ENCODE assay signal across 8 cellular contexts in the genomic region with DNA sequence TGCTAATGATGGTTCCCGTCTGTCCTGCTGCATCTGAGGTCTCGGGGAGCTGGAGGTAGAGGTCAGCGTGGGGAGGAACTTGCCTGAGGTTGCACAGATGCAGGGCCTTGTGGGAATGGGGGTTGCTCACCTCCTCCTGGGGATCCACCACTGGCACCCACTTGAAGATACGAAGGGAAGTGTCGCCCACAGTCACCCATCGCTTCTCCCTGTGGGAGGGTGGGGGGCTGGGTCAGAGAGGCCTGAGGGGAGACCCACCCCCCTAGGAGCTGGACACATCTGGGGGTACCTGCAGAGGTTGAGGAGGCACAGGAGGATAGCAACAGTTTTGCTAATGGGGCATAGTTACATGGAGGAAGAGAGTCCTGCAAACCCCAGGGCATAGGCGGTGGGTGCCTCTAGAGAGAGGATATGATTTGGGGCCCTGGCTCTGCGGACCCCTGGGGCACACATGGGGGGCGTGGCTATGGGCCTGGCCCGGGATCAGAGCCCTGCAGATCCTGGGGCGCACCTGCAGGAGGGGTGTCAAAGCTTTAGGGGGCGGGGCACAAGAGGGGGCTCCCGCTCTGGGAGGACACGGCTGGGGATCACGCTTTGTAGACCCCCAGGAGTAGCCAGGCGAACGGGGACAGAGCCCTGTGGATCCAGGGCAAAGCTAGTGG. TPM values are rescaled to one million over a fixed set of nuclear protein-coding genes. Genes with fewer than 3 reads are reported as not detected.
DNase-seq lines count a peak whose midpoint lies in the region; ATAC-seq and TF ChIP-seq lines count a peak whose summit lies in the region.

No MANE protein-coding gene starts in this region.

- H3K4me3 ChIP-seq in MG63 (peak overlapping the region; percentile 86), mucosa of descending colon (peak overlapping the region; percentile 67)

- no peaks in the 10 kb centered on the region for H3K27me3 ChIP-seq in MG63

- no peak for ATAC-seq in mucosa of descending colon
- no peak for ATAC-seq in HG03095 (IDR thresholded peaks at IDR 0.05; ENCODE audit: unreplicated experiment)

- peak overlapping the region; percentile 91 for H3K27ac ChIP-seq in caudate nucleus (ENCODE audit: low read depth, low read length)

- intact Hi-C loops in mucosa of descending colon (cut with DNase I, micrococcal nuclease) = no loop called here

- H3K4me1 ChIP-seq in mucosa of descending colon (ENCODE audit: low read depth) = peaks cover 20% of the 10 kb centered on the region

- no peak for TF ChIP-seq CTCF in mucosa of descending colon (IDR thresholded peaks at IDR 0.05)

- no peaks in the 10 kb centered on the region for H3K9me3 ChIP-seq in MG63
- H3K9me3 ChIP-seq in mucosa of descending colon = no peaks in the 10 kb centered on the region

- peak; percentile 41 for DNase-seq in stimulated activated CD4-positive, alpha-beta T cell treated with anti-CD3 and anti-CD28 coated beads, Interleukin-15, amount 100 ng/mL, for 24 hours
- no peak for DNase-seq in stimulated activated CD4-positive, alpha-beta T cell treated with anti-CD3 and anti-CD28 coated beads, Interleukin-4, amount 100 ng/mL, for 1 hour
- DNase-seq in MG63 (peak; percentile 32), caudate nucleus (lab: John Stamatoyannopoulos, UW) (peak in 1 of 61 donors; percentile 24), mucosa of descending colon (peak; percentile 43 to 69 (median 67)), NCI-H1694 (lab: John Stamatoyannopoulos, UW) (no peak), cerebellar nuclear complex (lab: John Stamatoyannopoulos, UW) (no peak)

- peaks cover 29% of the 10 kb centered on the region for H3K36me3 ChIP-seq in MG63
- no peaks in the 10 kb centered on the region for H3K36me3 ChIP-seq in mucosa of descending colon (ENCODE audit: low read depth)

RNA-seq across cellular contexts. Expression of a gene that starts 0.7 kb away (rescaled TPM):
- 64.3 and 70.8 TPM in 2 replicates for total RNA-seq in MG63 (2014; rRNA removed; shearing (Covaris generic); ENCODE audit: low replicate concordance)
- 10 to 100 TPM; 20.8 to 30.6 (median 25.3) TPM for total RNA-seq in mucosa of descending colon

RNA-seq across cellular contexts. Expression of a gene that starts 3.2 kb away (rescaled TPM):
- total RNA-seq in MG63 (2014; rRNA removed; shearing (Covaris generic); ENCODE audit: low replicate concordance) = not detected in 2 replicates
- 1 to 10 TPM; 1.1 to 7.6 (median 1.5) TPM for total RNA-seq in mucosa of descending colon

RNA-seq across cellular contexts. Expression of a gene that starts 30.2 kb away (rescaled TPM):
- 19.5 and 31.2 TPM in 2 replicates for total RNA-seq in MG63 (2014; rRNA removed; shearing (Covaris generic); ENCODE audit: low replicate concordance)
- total RNA-seq in mucosa of descending colon = 10 to 100 TPM; 17.6 to 30.3 (median 22.4) TPM

RNA-seq across cellular contexts. Expression of a gene that starts 55.7 kb away (rescaled TPM):
- total RNA-seq in MG63 (2014; rRNA removed; shearing (Covaris generic); ENCODE audit: low replicate concordance) = 4.1 and 4.2 TPM in 2 replicates
- 10 to 100 TPM; 14.6 to 24.6 (median 15.4) TPM for total RNA-seq in mucosa of descending colon

Comparison
In these comparisons a context has a peak if more than half of its experiments do, and no peak if none do; other contexts are left out.
1. DNase-seq: peak in stimulated activated CD4-positive, alpha-beta T cell treated with anti-CD3 and anti-CD28 coated beads, Interleukin-15, amount 100 ng/mL, for 24 hours (single experiment), MG63 (single experiment) and mucosa of descending colon (3 of 3); none in stimulated activated CD4-positive, alpha-beta T cell treated with anti-CD3 and anti-CD28 coated beads, Interleukin-4, amount 100 ng/mL, for 1 hour (single experiment), NCI-H1694 (single experiment) and cerebellar nuclear complex (0 of 2).